ENCODE assay signal across 16 cellular contexts in genomic region chr4:26175905-26176304, GRCh38.
A peak's percentile ranks its signal among the peaks of the same experiment; 100 is the strongest.
DNase-seq lines count a peak whose midpoint lies in the region; ATAC-seq and TF ChIP-seq lines count a peak whose summit lies in the region.
"Had no signal": no experiment of that assay in that cellular context is flagged by ENCODE, and none has a peak within 500 bp of the region (broad histone marks: within the 10 kb centered on the region; RNA-seq: fewer than 3 reads in every experiment).

No MANE protein-coding gene starts in this region.

- H3K4me3 ChIP-seq in CD4-positive, alpha-beta memory T cell (ENCODE audit: low read length in 2 of 2), result no peak overlapping the region
- no peak overlapping the region for H3K4me3 ChIP-seq in neural progenitor cell

- H3K9ac ChIP-seq in neural progenitor cell, result no peak overlapping the region

- peaks cover 26% of the 10 kb centered on the region for H3K4me1 Mint-ChIP-seq in T-helper 1 cell treated with Interleukin-12 subunit alpha and Interleukin-12 subunit beta and Interleukin-4 antibody, amounts not matched to agents 30 μg/mL and 1 μg/mL, for 36 hours (ENCODE audit: low read depth)
- H3K4me1 Mint-ChIP-seq in CD4-positive, alpha-beta memory T cell, result peaks cover 0 to 19% (median 12%) of the 10 kb centered on the region in 4 donors
- peaks cover 46% of the 10 kb centered on the region for H3K4me1 Mint-ChIP-seq in activated T-helper 2 cell treated with anti-CD3 and anti-CD28 coated beads, Interferon-gamma antibody, Interleukin-2, Interleukin-4, amounts not matched to agents 10 μg/mL and 5 μg/mL and 100 μg/mL, durations not matched to agents 14 hours and 24 hours and 36 hours (ENCODE audit: low read depth)
- H3K4me1 Mint-ChIP-seq in neural progenitor cell, result peaks cover 6% of the 10 kb centered on the region

- CTCF ChIA-PET in CD4-positive, alpha-beta memory T cell (lab: Charles Lee; ENCODE audit: partially characterized antibody), result no interaction called here

- peak overlapping the region; percentile 78 for H3K27ac Mint-ChIP-seq in T-helper 1 cell treated with Interleukin-12 subunit alpha and Interleukin-12 subunit beta and Interleukin-4 antibody, amounts not matched to agents 30 μg/mL and 1 μg/mL, for 36 hours
- peak overlapping the region in 4 of 7 donors; percentile 73 to 80 (median 76) for H3K27ac Mint-ChIP-seq in CD4-positive, alpha-beta memory T cell
- H3K27ac Mint-ChIP-seq in activated T-helper 2 cell treated with anti-CD3 and anti-CD28 coated beads, Interferon-gamma antibody, Interleukin-2, Interleukin-4, amounts not matched to agents 10 μg/mL and 5 μg/mL and 100 μg/mL, durations not matched to agents 14 hours and 24 hours and 36 hours, result peak overlapping the region; percentile 65
- H3K27ac Mint-ChIP-seq in neural progenitor cell, result no peak overlapping the region
- H3K27ac Mint-ChIP-seq: IgD-negative memory B cell had no signal

- no peaks in the 10 kb centered on the region for H3K27me3 ChIP-seq in CD4-positive, alpha-beta memory T cell (ENCODE audit: insufficient read depth, low read length)
- H3K27me3 ChIP-seq in neural progenitor cell, result no peaks in the 10 kb centered on the region

- no peak overlapping the region for H3K4me3 Mint-ChIP-seq in T-helper 1 cell treated with Interleukin-12 subunit alpha and Interleukin-12 subunit beta and Interleukin-4 antibody, amounts not matched to agents 30 μg/mL and 1 μg/mL, for 36 hours
- H3K4me3 Mint-ChIP-seq in CD4-positive, alpha-beta memory T cell, result peak overlapping the region in 1 of 8 donors; percentile 23
- no peak overlapping the region for H3K4me3 Mint-ChIP-seq in activated T-helper 2 cell treated with anti-CD3 and anti-CD28 coated beads, Interferon-gamma antibody, Interleukin-2, Interleukin-4, amounts not matched to agents 10 μg/mL and 5 μg/mL and 100 μg/mL, durations not matched to agents 14 hours and 24 hours and 36 hours (ENCODE audit: low read depth)
- H3K4me3 Mint-ChIP-seq in neural progenitor cell, result no peak overlapping the region
- H3K4me3 Mint-ChIP-seq: H9 had no signal

- intact Hi-C loops in CD4-positive, alpha-beta memory T cell (cut with micrococcal nuclease), result loop anchor here (5.0 kb wide), 1 partner anchor 94 kb away; no protein-coding TSS in a partner anchor
- intact Hi-C loops in activated T-helper 2 cell treated with anti-CD3 and anti-CD28 coated beads, Interferon-gamma antibody, Interleukin-2, Interleukin-4, amounts not matched to agents 10 μg/mL and 5 μg/mL and 100 μg/mL, durations not matched to agents 14 hours and 24 hours and 36 hours (cut with micrococcal nuclease), result loop anchor here (1.0 kb wide), 1 partner anchor 17 kb away; no protein-coding TSS in a partner anchor

- H3K27ac ChIP-seq in CD4-positive, alpha-beta memory T cell (ENCODE audit: low read depth, low read length), result no peak overlapping the region
- H3K27ac ChIP-seq in neural progenitor cell (no peak overlapping the region), caudate nucleus (ENCODE audit: low read depth, low read length) (no peak overlapping the region)
- H3K27ac ChIP-seq: 22Rv1 had no signal

- H2AFZ ChIP-seq in neural progenitor cell (replicated peaks), result peak overlapping the region; percentile 43

- no peak for ATAC-seq in HG02938 (IDR thresholded peaks at IDR 0.05; ENCODE audit: unreplicated experiment)
- no peak for ATAC-seq in GM18520 (IDR thresholded peaks at IDR 0.05; ENCODE audit: unreplicated experiment)

- H3K36me3 ChIP-seq in CD4-positive, alpha-beta memory T cell (ENCODE audit: insufficient read depth, low read length), result no peaks in the 10 kb centered on the region
- no peaks in the 10 kb centered on the region for H3K36me3 ChIP-seq in neural progenitor cell

- no peaks in the 10 kb centered on the region for H3F3A ChIP-seq in neural progenitor cell (ENCODE audit: low read depth)

- H3K9me3 ChIP-seq in CD4-positive, alpha-beta memory T cell (ENCODE audit: control insufficient read depth in 1 of 2, low read length in 2 of 2), result no peaks in the 10 kb centered on the region
- H3K9me3 ChIP-seq in neural progenitor cell (ENCODE audit: low read depth), result no peaks in the 10 kb centered on the region

- POLR2A ChIA-PET in CD4-positive, alpha-beta memory T cell (lab: Charles Lee; ENCODE audit: partially characterized antibody), result no interaction called here

- no peaks in the 10 kb centered on the region for H4K20me1 ChIP-seq in neural progenitor cell (ENCODE audit: low read depth)

- no peaks in the 10 kb centered on the region for H3K27me3 Mint-ChIP-seq in T-helper 1 cell treated with Interleukin-12 subunit alpha and Interleukin-12 subunit beta and Interleukin-4 antibody, amounts not matched to agents 30 μg/mL and 1 μg/mL, for 36 hours (ENCODE audit: low read depth)
- H3K27me3 Mint-ChIP-seq in CD4-positive, alpha-beta memory T cell, result no peaks in the 10 kb centered on the region
- no peaks in the 10 kb centered on the region for H3K27me3 Mint-ChIP-seq in activated T-helper 2 cell treated with anti-CD3 and anti-CD28 coated beads, Interferon-gamma antibody, Interleukin-2, Interleukin-4, amounts not matched to agents 10 μg/mL and 5 μg/mL and 100 μg/mL, durations not matched to agents 14 hours and 24 hours and 36 hours (ENCODE audit: low read depth)
- peaks cover 3% of the 10 kb centered on the region for H3K27me3 Mint-ChIP-seq in neural progenitor cell (ENCODE audit: insufficient read depth, low read depth)

- no peak for DNase-seq in T-helper 1 cell
- DNase-seq in CD4-positive, alpha-beta memory T cell, result no peak
- DNase-seq in activated T-helper 2 cell treated with anti-CD3 and anti-CD28 coated beads, Interferon-gamma antibody, Interleukin-2, Interleukin-4, amounts not matched to agents 10 μg/mL and 5 μg/mL and 100 μg/mL, durations not matched to agents 14 hours and 24 hours and 36 hours (ENCODE audit: low spot score), result no peak
- peak; percentile 19 for DNase-seq in neural progenitor cell (ENCODE audit: low spot score)
- no peak for DNase-seq in caudate nucleus (lab: John Stamatoyannopoulos, UW)
- DNase-seq: DMS 273 treated with DMSO at 0.1 percent for 48 hours, H9, NCI-H1417 treated with DMSO at 0.1 percent for 48 hours, NCI-H2029 treated with DMSO at 0.1 percent for 48 hours, NCI-H524, SIG-M5 had no signal

- H3K4me1 ChIP-seq in CD4-positive, alpha-beta memory T cell (ENCODE audit: insufficient read depth, low read length), result peaks cover 9% of the 10 kb centered on the region
- no peaks in the 10 kb centered on the region for H3K4me1 ChIP-seq in neural progenitor cell

- TF ChIP-seq CTCF in neural progenitor cell (IDR thresholded peaks at IDR 0.05), result no peak

- no peak overlapping the region for H3K4me2 ChIP-seq in neural progenitor cell

- H3K9me3 Mint-ChIP-seq in T-helper 1 cell treated with Interleukin-12 subunit alpha and Interleukin-12 subunit beta and Interleukin-4 antibody, amounts not matched to agents 30 μg/mL and 1 μg/mL, for 36 hours, result peaks cover 3% of the 10 kb centered on the region
- H3K9me3 Mint-ChIP-seq in CD4-positive, alpha-beta memory T cell, result no peaks in the 10 kb centered on the region
- H3K9me3 Mint-ChIP-seq in activated T-helper 2 cell treated with anti-CD3 and anti-CD28 coated beads, Interferon-gamma antibody, Interleukin-2, Interleukin-4, amounts not matched to agents 10 μg/mL and 5 μg/mL and 100 μg/mL, durations not matched to agents 14 hours and 24 hours and 36 hours, result no peaks in the 10 kb centered on the region
- H3K9me3 Mint-ChIP-seq in neural progenitor cell, result no peaks in the 10 kb centered on the region

- H3K79me2 ChIP-seq in neural progenitor cell (ENCODE audit: low read depth), result no peaks in the 10 kb centered on the region

- peaks cover 1% of the 10 kb centered on the region for H3K36me3 Mint-ChIP-seq in T-helper 1 cell treated with Interleukin-12 subunit alpha and Interleukin-12 subunit beta and Interleukin-4 antibody, amounts not matched to agents 30 μg/mL and 1 μg/mL, for 36 hours (ENCODE audit: low read depth)
- H3K36me3 Mint-ChIP-seq in CD4-positive, alpha-beta memory T cell, result no peaks in the 10 kb centered on the region
- peaks cover 11% of the 10 kb centered on the region for H3K36me3 Mint-ChIP-seq in activated T-helper 2 cell treated with anti-CD3 and anti-CD28 coated beads, Interferon-gamma antibody, Interleukin-2, Interleukin-4, amounts not matched to agents 10 μg/mL and 5 μg/mL and 100 μg/mL, durations not matched to agents 14 hours and 24 hours and 36 hours (ENCODE audit: low read depth)
- no peaks in the 10 kb centered on the region for H3K36me3 Mint-ChIP-seq in neural progenitor cell
